ENCODE assay signal across 22 cellular contexts in genomic region chr2:195307751-195308150, GRCh38.
DNase-seq lines count a peak whose midpoint lies in the region; ATAC-seq, FAIRE-seq and TF ChIP-seq lines count a peak whose summit lies in the region.
"Had no signal": no experiment of that assay in that cellular context is flagged by ENCODE, and none has a peak within 500 bp of the region (broad histone marks: within the 10 kb centered on the region; RNA-seq: fewer than 3 reads in every experiment).

No MANE protein-coding gene starts in this region.

- POLR2A ChIA-PET in A549 (lab: Yijun Ruan, JAX) (no interaction called here), WTC11 (lab: Charles Lee) (no interaction called here)

- no peak for TF ChIP-seq RAD21 in A549 (conservative IDR thresholded peaks at IDR 0.05 in 1 of 2, IDR thresholded peaks at IDR 0.05 in 1 of 2)

- H3K27me3 ChIP-seq in HUES48 (ENCODE audit: control insufficient read depth, insufficient read depth, low read length): peaks cover 25% of the 10 kb centered on the region
- no peaks in the 10 kb centered on the region for H3K27me3 ChIP-seq in suprapubic skin
- H3K27me3 ChIP-seq: Peyer's patch had no signal

- H3K4me1 ChIP-seq in A549 (peaks cover 19% of the 10 kb centered on the region), HUES48 (ENCODE audit: control insufficient read depth, insufficient read depth, low read length) (peaks cover 43% of the 10 kb centered on the region), suprapubic skin (no peaks in the 10 kb centered on the region)
- H3K4me1 ChIP-seq: HAP-1, Peyer's patch had no signal

- H3K36me3 ChIP-seq in HUES48 (ENCODE audit: control insufficient read depth, insufficient read depth, low read length) (no peaks in the 10 kb centered on the region), suprapubic skin (no peaks in the 10 kb centered on the region)
- H3K36me3 ChIP-seq: HAP-1, Peyer's patch had no signal

- peak overlapping the region; percentile 45 for H3K4me2 ChIP-seq in A549
- H3K4me2 ChIP-seq: SK-N-SH had no signal

- ATAC-seq in A549: peak; percentile 47 to 89; a peak in 4 of 6 replicates
- ATAC-seq in WTC11: peak; percentile 92
- ATAC-seq in SK-N-SH treated with all-trans-retinoic acid at 6 μM for 48 hours: no peak

- peaks cover 65% of the 10 kb centered on the region for H3K27me3 Mint-ChIP-seq in WTC11 (ENCODE audit: low read depth)

- H3K27ac ChIP-seq in A549 (peak overlapping the region in 1 of 2 experiments; percentile 51; a peak in 1 of 6 replicates), HUES48 (ENCODE audit: low read depth, low read length) (peak overlapping the region; percentile 68), suprapubic skin (no peak overlapping the region)
- H3K27ac ChIP-seq: Peyer's patch had no signal

- H3K4me1 Mint-ChIP-seq in WTC11: peaks cover 47% of the 10 kb centered on the region

- H3K4me3 ChIP-seq in A549 (no peak overlapping the region), HUES48 (ENCODE audit: low read depth, low read length) (peak overlapping the region; percentile 26; the same call in 1 of the 2 replicates), suprapubic skin (no peak overlapping the region)
- H3K4me3 ChIP-seq: HAP-1, Peyer's patch had no signal

- peak in 1 of 2 experiments; percentile 76 for DNase-seq in A549 (ENCODE audit: low read depth in 1 of 2, low spot score in 1 of 2)
- DNase-seq in WTC11 (ENCODE audit: low spot score): peak; percentile 36
- peak; percentile 30 for DNase-seq in iPS-NIHi7 (ENCODE audit: extremely low spot score)
- DNase-seq in KG1 (lab: John Stamatoyannopoulos, UW): no peak
- no peak for DNase-seq in stimulated activated naive CD4-positive, alpha-beta T cell (lab: John Stamatoyannopoulos, UW)
- DNase-seq in suprapubic skin (ENCODE audit: low spot score in 2 of 2): no peak
- DNase-seq: C1 segment of cervical spinal cord, DMS 273 treated with DMSO at 0.1 percent for 48 hours, MV-4-11, NCI-H1417, NCI-H187 treated with DMSO at 0.1 percent for 48 hours, NCI-H2171, NCI-H446 treated with DMSO at 0.1 percent for 48 hours, NCI-H774, Peyer's patch, Right ventricle myocardium superior, SK-N-SH had no signal

- TF ChIP-seq POLR2A in A549 (IDR thresholded peaks at IDR 0.05; ENCODE audit: low read length) (no peak), suprapubic skin (IDR thresholded peaks at IDR 0.05) (no peak)

- H3K36me3 Mint-ChIP-seq in WTC11: no peaks in the 10 kb centered on the region

- H3K4me3 Mint-ChIP-seq in WTC11: 0 out of 2 replicates have a peak overlapping the region, but pooled peaks have one; percentile 4

- TF ChIP-seq EP300 in A549 (IDR thresholded peaks at IDR 0.05) (peak in 1 of 2 experiments; percentile 49; a peak in 1 of 5 replicates), suprapubic skin (IDR thresholded peaks at IDR 0.05) (no peak)

- no peak overlapping the region for H3K27ac Mint-ChIP-seq in WTC11

- 5% methylated on average over 6 of the region's 7 CpGs for WGBS in A549 (ENCODE audit: missing lambda C conversion rate)
- WGBS in suprapubic skin: 83% methylated on average over 7 of the region's 7 CpGs

- CTCF ChIA-PET in A549 (lab: Yijun Ruan, JAX): interaction anchor here (0.6 kb wide), 1 partner anchor 440 kb away, joined by 3 read pairs; no protein-coding TSS in a partner anchor
- CTCF ChIA-PET in WTC11 (lab: Charles Lee): interaction anchor here (1.5 kb wide), 1 partner anchor 9 kb away, joined by 3 read pairs; no protein-coding TSS in a partner anchor

- no peak for FAIRE-seq in A549 (lab: Jason Lieb, UNC)
- FAIRE-seq: GM12892, GM19239 had no signal

- no peaks in the 10 kb centered on the region for H3K9me3 Mint-ChIP-seq in WTC11

- H3K9ac ChIP-seq in HUES48 (ENCODE audit: low read depth, low read length): no peak overlapping the region
- H3K9ac ChIP-seq: SK-N-SH had no signal

- TF ChIP-seq CTCF in A549 (IDR thresholded peaks at IDR 0.05): no peak
- TF ChIP-seq CTCF in WTC11 (IDR thresholded peaks at IDR 0.05): no peak
- no peak for TF ChIP-seq CTCF in suprapubic skin (IDR thresholded peaks at IDR 0.05)

- H3K9me3 ChIP-seq in A549 (no peaks in the 10 kb centered on the region), HUES48 (ENCODE audit: control insufficient read depth, insufficient read depth, low read length) (no peaks in the 10 kb centered on the region), suprapubic skin (no peaks in the 10 kb centered on the region)
- H3K9me3 ChIP-seq: HAP-1, Peyer's patch, SK-N-SH had no signal

TF ChIP-seq in A549, 52 proteins besides CTCF, POLR2A, EP300 and RAD21 (continues in another document):
- TF ChIP-seq HES2 (IDR thresholded peaks at IDR 0.05): no peak
- TF ChIP-seq JUNB (IDR thresholded peaks at IDR 0.05): peak; percentile 36; the same call in 1 of the 2 replicates
- peak; percentile 82 for TF ChIP-seq GATA3 (IDR thresholded peaks at IDR 0.05; ENCODE audit: borderline replicate concordance)
- no peak for TF ChIP-seq HMGXB4 (CRISPR knock-in tag; IDR thresholded peaks at IDR 0.05; ENCODE audit: borderline replicate concordance)

TF ChIP-seq in WTC11, 78 proteins besides CTCF, POLR2A, EP300 and RAD21 (continues in another document):
- TF ChIP-seq ZNF317 (CRISPR knock-in tag; IDR thresholded peaks at IDR 0.05; ENCODE audit: borderline replicate concordance, low read depth) (no peak), AFF4 (CRISPR knock-in tag; IDR thresholded peaks at IDR 0.05; ENCODE audit: borderline replicate concordance) (no peak), JAZF1 (CRISPR knock-in tag; IDR thresholded peaks at IDR 0.05) (no peak), OVOL2 (CRISPR knock-in tag; IDR thresholded peaks at IDR 0.05; ENCODE audit: borderline replicate concordance) (no peak), MYBL2 (CRISPR knock-in tag; IDR thresholded peaks at IDR 0.05) (no peak)

TF ChIP-seq in SK-N-SH treated with all-trans-retinoic acid at 6 μM for 48 hours, 23 proteins besides CTCF, POLR2A, EP300 and RAD21:
- TF ChIP-seq POU6F1 (CRISPR knock-in tag; IDR thresholded peaks at IDR 0.05; ENCODE audit: borderline replicate concordance, low read depth): no peak
- no peak for TF ChIP-seq TCF4 (CRISPR knock-in tag; IDR thresholded peaks at IDR 0.05; ENCODE audit: borderline replicate concordance)
- no peak for TF ChIP-seq ZC3H10 (CRISPR knock-in tag; IDR thresholded peaks at IDR 0.05)

Comparison
In these comparisons a context has a peak if more than half of its experiments do, and no peak if none do; other contexts are left out.
1. DNase-seq: peak in WTC11 (single experiment) and iPS-NIHi7 (single experiment); none in KG1 (single experiment), stimulated activated naive CD4-positive, alpha-beta T cell (0 of 6) and suprapubic skin (0 of 2).